ENCODE assay signal across 21 cellular contexts in the genomic region with DNA sequence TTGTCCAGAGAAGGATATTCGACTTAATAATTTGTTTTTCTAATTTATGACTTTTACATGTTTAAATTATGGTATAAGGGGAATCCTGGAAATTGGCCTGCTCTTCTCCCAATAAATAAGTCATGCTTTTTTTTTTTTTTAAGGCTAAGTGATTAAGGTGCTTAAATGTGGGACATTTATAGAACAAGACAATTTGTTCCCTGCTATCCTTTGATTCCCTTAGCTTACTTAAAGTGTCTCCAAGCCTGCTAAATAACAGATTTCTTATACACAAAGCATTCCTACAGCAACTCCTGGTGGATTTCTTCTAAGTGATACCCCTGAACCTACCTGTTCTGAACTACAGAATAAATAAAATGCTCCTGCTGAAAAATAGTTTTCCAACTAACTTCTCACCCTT.
"Had no signal": no experiment of that assay in that cellular context is flagged by ENCODE, and none has a peak within 500 bp of the region (broad histone marks: within the 10 kb centered on the region; RNA-seq: fewer than 3 reads in every experiment).

No MANE protein-coding gene starts in this region.

- H3K9me3 ChIP-seq: prostate gland, right lobe of liver, spleen, stomach, thoracic aorta had no signal

- H3K27me3 ChIP-seq: foreskin keratinocyte, neural progenitor cell, right lobe of liver, spleen, stomach had no signal

- H3K36me3 ChIP-seq: neural progenitor cell, prostate gland, right lobe of liver, spleen, stomach, thoracic aorta had no signal

- H3K4me1 ChIP-seq: parathyroid adenoma, prostate gland, spleen, stomach had no signal

- H3K4me2 ChIP-seq: neural progenitor cell had no signal

- H3K4me3 ChIP-seq: neural progenitor cell, prostate gland, right lobe of liver, spleen, stomach, thoracic aorta had no signal

- DNase-seq: effector memory CD8-positive, alpha-beta T cell; head of caudate nucleus; hippocampal formation; left colon; nucleus accumbens; right lobe of liver; spleen; stimulated activated CD4-positive, alpha-beta T cell treated with anti-CD3 and anti-CD28 coated beads, Interleukin-15, amount 100 ng/mL, for 24 hours; stimulated activated CD4-positive, alpha-beta T cell treated with anti-CD3 and anti-CD28 coated beads, Interleukin-1b, Interleukin-23, amount 100 ng/mL, for 48 hours; stimulated activated CD4-positive, alpha-beta T cell treated with anti-CD3 and anti-CD28 coated beads, Interleukin-4, amount 100 ng/mL, for 24 hours; stimulated activated naive B cell treated with anti-CD40 and anti-IgM and Interleukin-4, amounts not matched to agents 10 μg/mL and 1 μg/mL and 100 μg/mL, for 72 hours; stomach; substantia nigra had no signal

- H2AFZ ChIP-seq: neural progenitor cell, parathyroid adenoma had no signal

- H3K9me3 Mint-ChIP-seq: dendritic cell treated with granulocyte-macrophage colony-stimulating factor and Interleukin-4, amounts not matched to agents 40 ng/mL and 50 ng/mL, for 4 days; effector memory CD8-positive, alpha-beta T cell; natural killer cell treated with Interleukin-12 subunit alpha and Interleukin-12 subunit beta and Interleukin-15 and Interleukin-18, amount 100 ng/mL, for 72 hours; neural progenitor cell; stimulated activated naive B cell treated with anti-CD40 and anti-IgM and Interleukin-4, amounts not matched to agents 10 μg/mL and 1 μg/mL and 100 μg/mL, for 72 hours had no signal

- H3K9ac ChIP-seq: neural progenitor cell, parathyroid adenoma had no signal

- ATAC-seq: effector memory CD8-positive, alpha-beta T cell; left colon; natural killer cell treated with Interleukin-12 subunit alpha and Interleukin-12 subunit beta and Interleukin-15 and Interleukin-18, amount 100 ng/mL, for 72 hours; right lobe of liver; stimulated activated naive B cell treated with anti-CD40 and anti-IgM and Interleukin-4, amounts not matched to agents 10 μg/mL and 1 μg/mL and 100 μg/mL, for 72 hours had no signal

- H3K79me2 ChIP-seq: parathyroid adenoma had no signal

- H3K27ac ChIP-seq: foreskin keratinocyte, neural progenitor cell, parathyroid adenoma, prostate gland, right lobe of liver, spleen, stomach had no signal

- H3K27ac Mint-ChIP-seq: dendritic cell treated with granulocyte-macrophage colony-stimulating factor and Interleukin-4, amounts not matched to agents 40 ng/mL and 50 ng/mL, for 4 days; effector memory CD8-positive, alpha-beta T cell; natural killer cell treated with Interleukin-12 subunit alpha and Interleukin-12 subunit beta and Interleukin-15 and Interleukin-18, amount 100 ng/mL, for 72 hours; neural progenitor cell; stimulated activated naive B cell treated with anti-CD40 and anti-IgM and Interleukin-4, amounts not matched to agents 10 μg/mL and 1 μg/mL and 100 μg/mL, for 72 hours had no signal

- H3K4me3 Mint-ChIP-seq: dendritic cell treated with granulocyte-macrophage colony-stimulating factor and Interleukin-4, amounts not matched to agents 40 ng/mL and 50 ng/mL, for 4 days; effector memory CD8-positive, alpha-beta T cell; mesothelial cell of epicardium; natural killer cell treated with Interleukin-12 subunit alpha and Interleukin-12 subunit beta and Interleukin-15 and Interleukin-18, amount 100 ng/mL, for 72 hours; neural progenitor cell; stimulated activated naive B cell treated with anti-CD40 and anti-IgM and Interleukin-4, amounts not matched to agents 10 μg/mL and 1 μg/mL and 100 μg/mL, for 72 hours had no signal

- H3K27me3 Mint-ChIP-seq: dendritic cell treated with granulocyte-macrophage colony-stimulating factor and Interleukin-4, amounts not matched to agents 40 ng/mL and 50 ng/mL, for 4 days; effector memory CD8-positive, alpha-beta T cell; natural killer cell treated with Interleukin-12 subunit alpha and Interleukin-12 subunit beta and Interleukin-15 and Interleukin-18, amount 100 ng/mL, for 72 hours had no signal

- H3K4me1 Mint-ChIP-seq: neural progenitor cell had no signal

- H3K36me3 Mint-ChIP-seq: mesothelial cell of epicardium; natural killer cell treated with Interleukin-12 subunit alpha and Interleukin-12 subunit beta and Interleukin-15 and Interleukin-18, amount 100 ng/mL, for 72 hours; neural progenitor cell; stimulated activated naive B cell treated with anti-CD40 and anti-IgM and Interleukin-4, amounts not matched to agents 10 μg/mL and 1 μg/mL and 100 μg/mL, for 72 hours had no signal
